8 cellular contexts compared by ENCODE assay signal in the genomic region with DNA sequence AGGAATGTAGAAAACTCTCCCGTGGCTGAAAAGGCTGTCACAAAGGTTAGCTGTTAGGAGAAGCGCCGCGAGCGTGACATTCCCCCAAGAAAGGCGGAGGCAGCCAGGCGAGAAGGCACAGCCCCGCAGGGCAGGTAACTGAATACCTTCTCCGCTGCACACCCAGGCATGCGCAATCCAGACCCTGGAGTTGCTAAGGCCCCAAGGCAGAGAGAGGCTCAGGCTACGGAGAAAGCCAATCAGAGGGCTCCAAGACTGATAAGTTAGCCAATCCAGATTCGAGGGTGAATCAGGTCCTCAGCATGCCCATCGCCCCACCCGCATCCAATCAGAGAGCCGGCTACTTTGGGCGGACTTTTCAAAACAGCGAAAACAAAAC. TPM values are rescaled to one million over a fixed set of nuclear protein-coding genes. Genes with fewer than 3 reads are reported as not detected.
A peak's percentile ranks its signal among the peaks of the same experiment; 100 is the strongest.
DNase-seq lines count a peak whose midpoint lies in the region; ATAC-seq and TF ChIP-seq lines count a peak whose summit lies in the region.

No MANE protein-coding gene starts in this region.

- TF ChIP-seq CTCF in Loucy (conservative IDR thresholded peaks at IDR 0.05; ENCODE audit: low read length) (no peak), RWPE2 (IDR thresholded peaks at IDR 0.05; ENCODE audit: poor library complexity, severe bottlenecking) (no peak)

- DNase-seq in G401 (ENCODE audit: low spot score) (peak; percentile 100), H7 (peak; percentile 93), RWPE2 (ENCODE audit: low spot score) (peak; percentile 99), foreskin melanocyte (peak; percentile 99)
- peak; percentile 97 for DNase-seq in activated naive CD4-positive, alpha-beta T cell treated with Interleukin-2 at 50 U/mL for 16 hours

- peaks cover 49% of the 10 kb centered on the region for H3K79me2 ChIP-seq in Loucy (ENCODE audit: insufficient read depth, low read length)

- peak overlapping the region; percentile 82 for H3K27ac ChIP-seq in RWPE2 (ENCODE audit: poor library complexity, severe bottlenecking)
- peak overlapping the region; percentile 87 for H3K27ac ChIP-seq in subcutaneous abdominal adipose tissue (ENCODE audit: low read depth, low read length)

- H3K4me1 ChIP-seq in Loucy (ENCODE audit: insufficient read depth, low read length, poor library complexity, severe bottlenecking) (peaks cover 60% of the 10 kb centered on the region), RWPE2 (ENCODE audit: insufficient read depth, poor library complexity, severe bottlenecking) (peaks cover 28% of the 10 kb centered on the region), neuron (ENCODE audit: insufficient read depth, low read length) (peaks cover 42% of the 10 kb centered on the region), subcutaneous abdominal adipose tissue (ENCODE audit: control insufficient read depth in 5 of 5, insufficient read depth in 5 of 5, low read length in 5 of 5) (peaks cover 0 to 36% (median 29%) of the 10 kb centered on the region in 5 donors)

- no peaks in the 10 kb centered on the region; the same call in 1 of the 2 replicates for H3F3A ChIP-seq in Loucy (ENCODE audit: low read depth)

- H2AFZ ChIP-seq in Loucy (ENCODE audit: low read length) (peak overlapping the region; percentile 87), neuron (ENCODE audit: low read depth, low read length) (peak overlapping the region; percentile 65)

- peak overlapping the region; percentile 93 for H3K4me2 ChIP-seq in Loucy (ENCODE audit: low read depth, low read length, poor library complexity, severe bottlenecking)

- no peaks in the 10 kb centered on the region for H3K9me2 ChIP-seq in Loucy (replicated peaks; ENCODE audit: low read depth, low read length)

- peak; percentile 88 for ATAC-seq in RWPE2 (ENCODE audit: low read depth)

- H3K27me3 ChIP-seq in H7 (ENCODE audit: control insufficient read depth, insufficient read depth, low read length) (no peaks in the 10 kb centered on the region), Loucy (ENCODE audit: insufficient read depth, low read length, poor library complexity, severe bottlenecking) (no peaks in the 10 kb centered on the region), RWPE2 (ENCODE audit: insufficient read depth, poor library complexity, severe bottlenecking) (no peaks in the 10 kb centered on the region), neuron (ENCODE audit: insufficient read depth, low read length) (no peaks in the 10 kb centered on the region), subcutaneous abdominal adipose tissue (ENCODE audit: control insufficient read depth in 5 of 5, insufficient read depth in 4 of 5, low read length in 5 of 5) (no peaks in the 10 kb centered on the region)

- peak overlapping the region; percentile 99 for H3K4me3 ChIP-seq in H7 (ENCODE audit: insufficient read depth, low read depth, low read length)
- peak overlapping the region; percentile 82 for H3K4me3 ChIP-seq in Loucy (ENCODE audit: low read length, poor library complexity, severe bottlenecking)
- H3K4me3 ChIP-seq in RWPE2 (ENCODE audit: severe bottlenecking) = peak overlapping the region; percentile 96
- H3K4me3 ChIP-seq in neuron (ENCODE audit: low read length) = peak overlapping the region; percentile 100
- H3K4me3 ChIP-seq in subcutaneous abdominal adipose tissue (ENCODE audit: low read depth in 1 of 5, low read length in 5 of 5) = peak overlapping the region; percentile 79 to 98 (median 96)

- H3K9me3 ChIP-seq in Loucy (ENCODE audit: insufficient read depth, low read depth, low read length) = no peaks in the 10 kb centered on the region
- H3K9me3 ChIP-seq in RWPE2 (ENCODE audit: severe bottlenecking) = no peaks in the 10 kb centered on the region
- H3K9me3 ChIP-seq in neuron (ENCODE audit: low read length) = no peaks in the 10 kb centered on the region
- H3K9me3 ChIP-seq in subcutaneous abdominal adipose tissue (ENCODE audit: control insufficient read depth in 5 of 5, low read length in 5 of 5) = no peaks in the 10 kb centered on the region

- peak overlapping the region; percentile 97 for H3K9ac ChIP-seq in Loucy (ENCODE audit: low read depth, low read length, poor library complexity, severe bottlenecking)
- H3K9ac ChIP-seq in subcutaneous abdominal adipose tissue (ENCODE audit: low read length in 5 of 5) = peak overlapping the region in 3 of 5 donors; percentile 84 to 90 (median 89)

- peaks cover 4% of the 10 kb centered on the region for H3K36me3 ChIP-seq in H7 (replicated peaks; ENCODE audit: control insufficient read depth, insufficient read depth, low read length)
- H3K36me3 ChIP-seq in Loucy (ENCODE audit: insufficient read depth, low read length) = peaks cover 22% of the 10 kb centered on the region; the same call in 1 of the 2 replicates
- H3K36me3 ChIP-seq in RWPE2 (ENCODE audit: low read depth) = peaks cover 32% of the 10 kb centered on the region
- H3K36me3 ChIP-seq in neuron (ENCODE audit: insufficient read depth, low read length) = peaks cover 32% of the 10 kb centered on the region
- H3K36me3 ChIP-seq in subcutaneous abdominal adipose tissue (ENCODE audit: control insufficient read depth in 5 of 5, insufficient read depth in 5 of 5, low read length in 5 of 5) = peaks cover 0 to 11% (median 7%) of the 10 kb centered on the region in 5 donors

- in situ Hi-C loops in G401 (cut with HindIII; ENCODE audit: low sequenced_read_pairs) = no loop called here

- H4K20me1 ChIP-seq in Loucy (ENCODE audit: insufficient read depth, low read length, poor library complexity, severe bottlenecking) = peaks cover 38% of the 10 kb centered on the region

RNA-seq across cellular contexts. Expression of gene CCNG2, which starts 0.5 kb away (rescaled TPM):
- 16.3 and 20.2 TPM in 2 replicates for total RNA-seq in G401 (2014; rRNA removed; shearing (Covaris generic))
- 6.2 and 8.6 TPM in 2 replicates for total RNA-seq in H7 (2014; rRNA removed; shearing (Covaris generic))

Comparison
In these comparisons a context has a peak if more than half of its experiments do, and no peak if none do; other contexts are left out.
1. Peak in every context shown above with its lines: DNase-seq, ATAC-seq, H3K4me3 ChIP-seq and H3K27ac ChIP-seq.